Comparison of ENCODE assay signal across 31 cellular contexts in genomic region chr1:42070996-42071395, GRCh38.
"Had no signal": no experiment of that assay in that cellular context is flagged by ENCODE, and none has a peak within 500 bp of the region (broad histone marks: within the 10 kb centered on the region; RNA-seq: fewer than 3 reads in every experiment).

No MANE protein-coding gene starts in this region.

- FAIRE-seq: TTC549 had no signal

- H3K4me3 ChIP-seq: ascending aorta, body of pancreas, breast epithelium had no signal

- DNase-seq: activated CD4-positive, alpha-beta memory T cell treated with anti-CD3 and anti-CD28 coated beads, Interleukin-2, amount 10 ng/mL, durations not matched to agents 7 days and 5 days; activated CD4-positive, alpha-beta T cell treated with anti-CD3 and anti-CD28 coated beads for 1 hour; activated CD4-positive, alpha-beta T cell treated with anti-CD3 and anti-CD28 coated beads for 36 hours; activated CD4-positive, alpha-beta T cell treated with anti-CD3 and anti-CD28 coated beads for 48 hours; activated CD4-positive, alpha-beta T cell treated with anti-CD3 and anti-CD28 coated beads, Interleukin-2, amount 10 ng/mL, durations not matched to agents 7 days and 5 days; activated CD4-positive, alpha-beta T cell treated with anti-CD3 and anti-CD28 coated beads, Interleukin-2, amount 50 U/mL, for 48 hours; activated CD4-positive, CD25-positive, alpha-beta regulatory T cell; activated CD8-positive, alpha-beta memory T cell treated with anti-CD3 and anti-CD28 coated beads for 24 hours; activated CD8-positive, alpha-beta memory T cell treated with anti-CD3 and anti-CD28 coated beads, Interleukin-2, amount 10 ng/mL, durations not matched to agents 7 days and 5 days; activated CD8-positive, alpha-beta memory T cell treated with anti-CD3 and anti-CD28 coated beads, Interleukin-2, amount 50 U/mL, for 48 hours; activated CD8-positive, alpha-beta T cell treated with anti-CD3 and anti-CD28 coated beads, Interleukin-2, amount 10 ng/mL, durations not matched to agents 7 days and 5 days; activated effector memory CD4-positive, alpha-beta T cell treated with Interleukin-2 at 50 U/mL for 16 hours; activated gamma-delta T cell; activated naive CD4-positive, alpha-beta T cell treated with anti-CD3 and anti-CD28 coated beads, Interleukin-2, amount 10 ng/mL, durations not matched to agents 7 days and 5 days; activated naive CD4-positive, alpha-beta T cell treated with Interleukin-2 at 50 U/mL for 16 hours; activated naive CD8-positive, alpha-beta T cell treated with anti-CD3 and anti-CD28 coated beads, Interleukin-2, amount 10 ng/mL, durations not matched to agents 7 days and 5 days; activated naive CD8-positive, alpha-beta T cell treated with anti-CD3 and anti-CD28 coated beads, Interleukin-2, amount 50 U/mL, for 24 hours; activated T-cell treated with anti-CD3 and anti-CD28 coated beads, Interleukin-2, amount 50 U/mL, for 24 hours; activated T-cell treated with anti-CD3 and anti-CD28 coated beads, Interleukin-2, amount 50 U/mL, for 48 hours; amygdala; anterior cingulate cortex; body of pancreas; brain microvascular endothelial cell; central memory CD4-positive, alpha-beta T cell; T-helper 1 cell; T-helper 2 cell; T-helper 9 cell; WERI-Rb-1 had no signal
